ENCODE assay signal across 17 cellular contexts in the genomic region with DNA sequence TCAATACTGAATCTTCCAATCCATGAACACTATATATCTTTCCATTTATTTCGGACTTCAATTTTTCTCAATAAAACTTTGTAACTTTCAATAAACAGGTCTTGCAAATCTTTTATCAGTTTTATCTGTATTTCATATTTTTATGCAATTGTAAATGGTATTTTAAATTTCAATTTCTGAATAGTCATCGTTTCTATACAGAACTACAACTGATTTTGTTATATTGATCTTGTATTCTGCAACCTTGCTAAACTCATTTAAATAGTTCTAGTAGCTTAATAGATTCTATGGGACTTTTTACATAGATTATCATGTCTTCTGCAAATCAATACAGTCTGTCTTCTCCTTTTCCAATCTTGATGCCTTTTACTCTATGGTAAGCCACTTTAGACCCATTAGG.
DNase-seq lines count a peak whose midpoint lies in the region; ATAC-seq, FAIRE-seq and TF ChIP-seq lines count a peak whose summit lies in the region.
"Had no signal": no experiment of that assay in that cellular context is flagged by ENCODE, and none has a peak within 500 bp of the region (broad histone marks: within the 10 kb centered on the region; RNA-seq: fewer than 3 reads in every experiment).

No MANE protein-coding gene starts in this region.

- no peaks in the 10 kb centered on the region for H3K27me3 ChIP-seq in K562 (ENCODE audit: control insufficient read depth in 2 of 2, insufficient read depth in 2 of 2, low read length in 2 of 2)
- H3K27me3 ChIP-seq: BE2C had no signal

- peaks cover 6% of the 10 kb centered on the region for H3K4me1 Mint-ChIP-seq in activated T-cell treated with anti-CD3 and anti-CD28 coated beads, Interleukin-2, amount 50 U/mL, for 72 hours (ENCODE audit: low read depth)

- no peak overlapping the region for H2AFZ ChIP-seq in K562 (ENCODE audit: low read depth, low read length)

- no peak for TF ChIP-seq EP300 in A549 (IDR thresholded peaks at IDR 0.05)
- TF ChIP-seq EP300 in K562 (IDR thresholded peaks at IDR 0.05; ENCODE audit: low read length), result no peak

- intact Hi-C loops in K562 (cut with micrococcal nuclease), result no loop called here

- TF ChIP-seq POLR2A in A549 (IDR thresholded peaks at IDR 0.05; ENCODE audit: low read length), result no peak
- TF ChIP-seq POLR2A in K562 (conservative IDR thresholded peaks at IDR 0.05), result no peak

- H3K9me3 Mint-ChIP-seq in activated T-cell treated with anti-CD3 and anti-CD28 coated beads, Interleukin-2, amount 50 U/mL, for 72 hours, result no peaks in the 10 kb centered on the region
- H3K9me3 Mint-ChIP-seq: CD14-positive monocyte, H9 had no signal

- no peak overlapping the region for H3K4me3 Mint-ChIP-seq in activated T-cell treated with anti-CD3 and anti-CD28 coated beads, Interleukin-2, amount 50 U/mL, for 72 hours
- H3K4me3 Mint-ChIP-seq: CD14-positive monocyte, H9 had no signal

- CTCF ChIA-PET in A549 (lab: Yijun Ruan, JAX), result interaction anchor here (0.7 to 1.0 kb wide), 2 partner anchors 9 to 12 kb away, joined by 3 read pairs; no protein-coding TSS in a partner anchor
- CTCF ChIA-PET in K562 (lab: Yijun Ruan, JAX; ENCODE audit: low intra/inter-chr PET ratio), result no interaction called here

- in situ Hi-C loops in K562 (cut with MboI), result no loop called here

- H3K27ac Mint-ChIP-seq in activated T-cell treated with anti-CD3 and anti-CD28 coated beads, Interleukin-2, amount 50 U/mL, for 72 hours, result peak overlapping the region; percentile 72
- H3K27ac Mint-ChIP-seq: CD14-positive monocyte had no signal

- H3K9me1 ChIP-seq in K562 (ENCODE audit: control insufficient read depth, insufficient read depth, low read length), result no peaks in the 10 kb centered on the region

- FAIRE-seq in A549 (lab: Jason Lieb, UNC) (peak; percentile 86), K562 (lab: Jason Lieb, UNC) (no peak), frontal cortex (lab: Jason Lieb, UNC) (peak; percentile 40)
- FAIRE-seq: G401.6 had no signal

- H3K36me3 ChIP-seq in K562 (ENCODE audit: control insufficient read depth, insufficient read depth, low read length), result peaks cover 6% of the 10 kb centered on the region; the same call in 1 of the 3 replicates
- H3K36me3 ChIP-seq: BE2C had no signal

- H3K9me3 ChIP-seq in A549, result no peaks in the 10 kb centered on the region
- no peaks in the 10 kb centered on the region for H3K9me3 ChIP-seq in K562 (replicated peaks; ENCODE audit: control insufficient read depth, insufficient read depth, low read depth, low read length)
- H3K9me3 ChIP-seq: BE2C had no signal

- no peak for DNase-seq in activated T-cell treated with anti-CD3 and anti-CD28 coated beads, Interleukin-2, amount 50 U/mL, for 72 hours
- DNase-seq in activated T-cell treated with anti-CD3 and anti-CD28 coated beads, Interleukin-2, amount 50 U/mL, for 48 hours, result no peak
- DNase-seq in A549 (ENCODE audit: low read depth in 1 of 2, low spot score in 1 of 2), result no peak
- DNase-seq in K562 (ENCODE audit: extremely low read depth in 1 of 4, low spot score in 3 of 4), result no peak
- DNase-seq in frontal cortex (ENCODE audit: low spot score in 2 of 2), result no peak
- DNase-seq in NCI-H2107 treated with DMSO at 0.1 percent for 48 hours (lab: John Stamatoyannopoulos, UW; ENCODE audit: unreplicated experiment), result no peak
- DNase-seq in DMS79 (lab: John Stamatoyannopoulos, UW), result no peak
- no peak for DNase-seq in C1 segment of cervical spinal cord (lab: John Stamatoyannopoulos, UW)
- DNase-seq: 8988T, BE2C, Calu3, DMS79 treated with DMSO at 0.1 percent for 48 hours, EL, GOT3, H9 had no signal

- TF ChIP-seq CTCF in A549 (IDR thresholded peaks at IDR 0.05), result no peak
- TF ChIP-seq CTCF in K562 (IDR thresholded peaks at IDR 0.05 in 2 of 3, conservative IDR thresholded peaks at IDR 0.05 in 1 of 3; ENCODE audit: insufficient read depth in 2 of 3, low read depth in 1 of 3, low read length in 3 of 3), result no peak

- WGBS in A549 (ENCODE audit: missing lambda C conversion rate), result 91% methylated on average over 2 of the region's 2 CpGs
- 66% methylated on average over 2 of the region's 2 CpGs for WGBS in K562 (ENCODE audit: insufficient coverage, low coverage, missing lambda C conversion rate)

- H3K27me3 Mint-ChIP-seq in activated T-cell treated with anti-CD3 and anti-CD28 coated beads, Interleukin-2, amount 50 U/mL, for 72 hours (ENCODE audit: low read depth), result no peaks in the 10 kb centered on the region

- ATAC-seq in activated T-cell treated with anti-CD3 and anti-CD28 coated beads, Interleukin-2, amount 50 U/mL, for 72 hours (replicated peaks in 1 of 2), result no peak
- no peak for ATAC-seq in A549
- no peak for ATAC-seq in K562

- H3K79me2 ChIP-seq in K562 (ENCODE audit: control insufficient read depth, insufficient read depth, low read length), result no peaks in the 10 kb centered on the region

- no peak overlapping the region for H3K4me2 ChIP-seq in A549
- no peak overlapping the region for H3K4me2 ChIP-seq in K562 (ENCODE audit: insufficient read depth, low read length)

- H3K4me3 ChIP-seq in A549 (no peak overlapping the region), K562 (no peak overlapping the region)

- no peak for TF ChIP-seq RAD21 in A549 (conservative IDR thresholded peaks at IDR 0.05 in 1 of 2, IDR thresholded peaks at IDR 0.05 in 1 of 2)
- no peak for TF ChIP-seq RAD21 in K562 (CRISPR knock-in tag; conservative IDR thresholded peaks at IDR 0.05 in 1 of 2, IDR thresholded peaks at IDR 0.05 in 1 of 2)

- H3K9ac ChIP-seq in K562 (ENCODE audit: insufficient read depth in 1 of 2, low read depth in 2 of 2, low read length in 2 of 2), result no peak overlapping the region

- H3K27ac ChIP-seq in A549 (no peak overlapping the region), K562 (ENCODE audit: extremely low read depth, low read depth, low read length) (no peak overlapping the region)

- no TSS peak for BruUV-seq in K562 (replicated peaks; lab: Mats Ljungman, UMichigan)

- POLR2A ChIA-PET in A549 (lab: Yijun Ruan, JAX) (no interaction called here), K562 (lab: Yijun Ruan, JAX) (interaction anchor here (0.6 kb wide), 1 partner anchor 60 kb away, joined by 4 read pairs; no protein-coding TSS in a partner anchor)

- peaks cover 16% of the 10 kb centered on the region for H3K4me1 ChIP-seq in A549
- H3K4me1 ChIP-seq in K562 (replicated peaks in 1 of 2; ENCODE audit: control insufficient read depth in 2 of 2, insufficient read depth in 2 of 2, low read length in 2 of 2), result no peaks in the 10 kb centered on the region; a peak in 1 of 5 replicates
- H3K4me1 ChIP-seq: BE2C had no signal

- no peaks in the 10 kb centered on the region for H4K20me1 ChIP-seq in K562 (replicated peaks; ENCODE audit: control insufficient read depth, insufficient read depth, low read length)

- peaks cover 2 to 18% of the 10 kb centered on the region in 2 donors for H3K36me3 Mint-ChIP-seq in activated T-cell treated with anti-CD3 and anti-CD28 coated beads, Interleukin-2, amount 50 U/mL, for 72 hours (ENCODE audit: insufficient read depth in 2 of 2)

TF ChIP-seq in A549, 52 proteins besides CTCF, POLR2A, EP300 and RAD21:
- TF ChIP-seq MAFK (IDR thresholded peaks at IDR 0.05; ENCODE audit: partially characterized antibody), result peak; percentile 59
- TF ChIP-seq HDAC2 (IDR thresholded peaks at IDR 0.05), result no peak
TF ChIP-seq in A549: peak in this region for 1.

TF ChIP-seq in K562, 482 proteins besides CTCF, POLR2A, EP300 and RAD21:
- TF ChIP-seq, protein P1, sequence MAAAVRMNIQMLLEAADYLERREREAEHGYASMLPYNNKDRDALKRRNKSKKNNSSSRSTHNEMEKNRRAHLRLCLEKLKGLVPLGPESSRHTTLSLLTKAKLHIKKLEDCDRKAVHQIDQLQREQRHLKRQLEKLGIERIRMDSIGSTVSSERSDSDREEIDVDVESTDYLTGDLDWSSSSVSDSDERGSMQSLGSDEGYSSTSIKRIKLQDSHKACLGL (CRISPR knock-in tag; IDR thresholded peaks at IDR 0.05; ENCODE audit: borderline replicate concordance, poor library complexity, severe bottlenecking), result no peak
- TF ChIP-seq ZNF316 (IDR thresholded peaks at IDR 0.05) (peak; percentile 81), ZBTB26 (CRISPR knock-in tag; IDR thresholded peaks at IDR 0.05) (no peak), MAFG (tag; conservative IDR thresholded peaks at IDR 0.05) (peak; percentile 37; the same call in 1 of the 2 replicates), KDM4B (IDR thresholded peaks at IDR 0.05; ENCODE audit: borderline replicate concordance in 2 of 2, low read depth in 1 of 2) (no peak), C11orf30 (IDR thresholded peaks at IDR 0.05; ENCODE audit: low read depth) (peak; percentile 52; the same call in 1 of the 2 replicates), NCOR1 (IDR thresholded peaks at IDR 0.05) (no peak), HNRNPK (IDR thresholded peaks at IDR 0.05; ENCODE audit: low read depth, low read length, poor library complexity, severe bottlenecking) (no peak)
TF ChIP-seq in K562: peak in this region for 3.
